In the genomic region with DNA sequence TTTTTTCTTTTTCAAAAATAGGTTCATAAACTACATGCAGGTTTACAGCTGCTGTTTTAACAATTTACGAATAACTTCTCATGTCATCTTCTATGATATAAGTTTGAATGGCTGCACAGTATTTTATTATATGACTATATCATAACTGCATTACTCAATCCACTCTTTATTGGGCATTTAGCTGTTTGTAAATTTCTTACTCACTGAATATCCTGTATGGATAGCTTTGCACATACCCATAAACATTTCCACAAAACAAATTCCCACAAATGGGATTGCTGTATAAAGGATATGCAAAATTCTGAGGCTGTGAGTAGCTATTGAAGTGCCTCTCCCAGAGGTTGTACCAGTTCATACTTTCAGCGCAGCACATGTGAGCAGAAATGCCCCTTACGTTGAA, we compare ENCODE assay signal across 24 cellular contexts.
"Had no signal": no experiment of that assay in that cellular context is flagged by ENCODE, and none has a peak within 500 bp of the region (broad histone marks: within the 10 kb centered on the region; RNA-seq: fewer than 3 reads in every experiment).

No MANE protein-coding gene starts in this region.

- H3K4me1 ChIP-seq: esophagus squamous epithelium, gastrocnemius medialis, left lung, lower lobe of right lung had no signal

- H3K4me2 ChIP-seq: hepatocyte had no signal

- DNase-seq: dorsolateral prefrontal cortex; effector CD4-positive, alpha-beta T cell; effector memory CD4-positive, alpha-beta T cell; erythroblast; esophagus squamous epithelium; foreskin fibroblast; foreskin melanocyte; gastrocnemius medialis; heart left ventricle; hypothalamus; immature natural killer cell; islet precursor cell; kidney; kidney glomerular epithelial cell; left lung; left ventricle myocardium superior; lower lobe of right lung; mesendoderm; midbrain; naive B cell; naive thymus-derived CD8-positive, alpha-beta T cell had no signal

- H2AFZ ChIP-seq: hepatocyte had no signal

- H3K4me3 ChIP-seq: coronary artery, dorsolateral prefrontal cortex, esophagus squamous epithelium, gastrocnemius medialis, heart left ventricle, hepatocyte, left lung, lower lobe of right lung had no signal

- H3K79me2 ChIP-seq: hepatocyte had no signal

- H3K9me3 ChIP-seq: esophagus squamous epithelium, gastrocnemius medialis, heart left ventricle, left lung, lower lobe of right lung had no signal

- ATAC-seq: esophagus mucosa; gastrocnemius medialis; heart left ventricle; left lung; left ventricle myocardium superior; lower lobe of right lung; naive thymus-derived CD8-positive, alpha-beta T cell had no signal

- H3K27me3 ChIP-seq: dorsolateral prefrontal cortex, esophagus squamous epithelium, gastrocnemius medialis, heart left ventricle, hepatocyte, left lung had no signal

- H3K27ac ChIP-seq: coronary artery, dorsolateral prefrontal cortex, esophagus squamous epithelium, gastrocnemius medialis, heart left ventricle, hepatocyte, left lung, lower lobe of right lung had no signal
